14 cellular contexts compared by ENCODE assay signal in the genomic region with DNA sequence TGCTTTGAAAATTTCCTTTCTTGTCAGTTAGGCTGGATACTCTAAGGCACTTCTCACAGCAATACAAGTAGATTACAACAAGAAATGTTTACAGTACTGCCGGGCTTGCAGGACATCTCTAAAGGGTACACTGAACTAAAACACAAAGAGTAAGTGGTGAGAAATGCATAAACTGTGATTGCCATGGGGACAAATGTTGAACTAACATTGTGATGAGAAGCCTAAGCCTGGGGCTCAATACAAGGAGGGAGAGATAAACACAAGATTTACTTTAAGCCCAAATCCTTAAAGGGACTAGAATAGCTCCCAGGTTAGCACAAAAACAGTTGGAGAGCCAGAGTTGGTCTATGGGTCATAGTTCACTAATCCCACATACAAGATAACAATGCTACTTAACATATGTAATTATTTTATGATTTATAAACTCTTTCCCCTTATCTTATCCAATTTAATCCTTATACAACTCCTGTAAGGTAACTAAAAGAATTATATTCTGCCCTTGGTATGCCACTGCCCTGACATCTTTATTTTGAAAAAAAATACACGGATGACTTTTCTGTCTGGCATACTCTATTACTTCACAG.
"Had no signal": no experiment of that assay in that cellular context is flagged by ENCODE, and none has a peak within 500 bp of the region (broad histone marks: within the 10 kb centered on the region; RNA-seq: fewer than 3 reads in every experiment).

No MANE protein-coding gene starts in this region.

- H3K9me3 ChIP-seq: adrenal gland, body of pancreas, stomach, thyroid gland, vagina had no signal

- H3K27ac ChIP-seq: adrenal gland, body of pancreas, epithelial cell of prostate, thyroid gland, vagina had no signal

- DNase-seq: activated B cell treated with CpG ODN at 0.5 μM for 24 hours; activated CD4-positive, alpha-beta T cell treated with anti-CD3 and anti-CD28 coated beads, Interleukin-2, amount 10 ng/mL, durations not matched to agents 7 days and 5 days; activated naive CD4-positive, alpha-beta T cell treated with anti-CD3 and anti-CD28 coated beads, Interleukin-2, amount 10 ng/mL, durations not matched to agents 7 days and 5 days; activated T-cell treated with anti-CD3 and anti-CD28 coated beads for 4 hours; adrenal gland; body of pancreas; effector memory CD8-positive, alpha-beta T cell; immature natural killer cell; left cardiac atrium; stomach; T-helper 17 cell; thyroid gland had no signal

- H3K27me3 ChIP-seq: adrenal gland, body of pancreas, stomach, thyroid gland, vagina had no signal

- H3K36me3 ChIP-seq: adrenal gland, stomach, thyroid gland, vagina had no signal

- H3K4me3 ChIP-seq: adrenal gland, body of pancreas, stomach, thyroid gland, vagina had no signal
